11 cellular contexts compared by ENCODE assay signal in the genomic region with DNA sequence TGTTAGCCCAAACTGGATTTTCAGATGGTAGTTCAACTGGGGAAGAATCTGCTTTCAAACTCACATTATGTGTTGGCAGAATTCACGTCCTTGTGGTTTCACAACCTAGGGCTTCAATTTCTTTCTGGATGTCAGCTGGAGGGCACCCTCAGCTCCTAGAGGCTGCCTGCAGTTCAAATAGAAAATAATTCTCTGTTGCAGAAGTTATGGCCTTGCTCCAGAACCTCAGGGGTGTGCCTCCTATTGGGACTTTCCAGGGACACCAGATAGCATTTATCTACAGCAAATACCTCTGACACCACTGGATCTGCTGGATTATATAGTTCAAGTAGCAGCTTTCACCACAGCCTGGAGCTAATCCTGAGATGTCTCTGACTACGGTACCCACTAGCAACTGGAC.
"Had no signal": no experiment of that assay in that cellular context is flagged by ENCODE, and none has a peak within 500 bp of the region (broad histone marks: within the 10 kb centered on the region; RNA-seq: fewer than 3 reads in every experiment).

No MANE protein-coding gene starts in this region.

- H3K27me3 ChIP-seq: thyroid gland, vagina had no signal

- DNase-seq: activated CD4-positive, alpha-beta T cell treated with anti-CD3 and anti-CD28 coated beads, Interleukin-2, amount 50 U/mL, for 4 hours; activated CD4-positive, CD25-positive, alpha-beta regulatory T cell treated with anti-CD3 and anti-CD28 coated beads, Interleukin-2, amount 50 U/mL, for 72 hours; activated CD8-positive, alpha-beta memory T cell treated with anti-CD3 and anti-CD28 coated beads, Interleukin-2, amount 10 ng/mL, durations not matched to agents 7 days and 5 days; activated gamma-delta T cell treated with Interleukin-2 at 50 U/mL for 16 hours; activated naive CD8-positive, alpha-beta T cell treated with anti-CD3 and anti-CD28 coated beads for 36 hours; activated T-cell treated with anti-CD3 and anti-CD28 coated beads, Interleukin-2, amount 50 U/mL, for 4 hours; anterior cingulate cortex; immature natural killer cell; mammary epithelial cell; thyroid gland had no signal

- H3K36me3 ChIP-seq: thyroid gland, vagina had no signal

- H3K4me1 ChIP-seq: thyroid gland, vagina had no signal

- H3K4me3 ChIP-seq: thyroid gland, vagina had no signal

- H3K9me3 ChIP-seq: thyroid gland, vagina had no signal

- H3K27ac ChIP-seq: thyroid gland, vagina had no signal

- ATAC-seq: activated CD8-positive, alpha-beta memory T cell treated with anti-CD3 and anti-CD28 coated beads, Interleukin-2, amount 10 ng/mL, durations not matched to agents 7 days and 5 days; activated T-cell treated with anti-CD3 and anti-CD28 coated beads, Interleukin-2, amount 50 U/mL, for 4 hours had no signal
